Comparison of ENCODE assay signal across 11 cellular contexts in genomic region chr14:68967459-68967940, GRCh38. TPM values are rescaled to one million over a fixed set of nuclear protein-coding genes. Genes with fewer than 3 reads are reported as not detected.
A peak's percentile ranks its signal among the peaks of the same experiment; 100 is the strongest.
DNase-seq lines count a peak whose midpoint lies in the region; ATAC-seq and TF ChIP-seq lines count a peak whose summit lies in the region.
"Had no signal": no experiment of that assay in that cellular context is flagged by ENCODE, and none has a peak within 500 bp of the region (broad histone marks: within the 10 kb centered on the region; RNA-seq: fewer than 3 reads in every experiment).

No MANE protein-coding gene starts in this region.

- no peaks in the 10 kb centered on the region for H3K9me3 Mint-ChIP-seq in stimulated activated naive CD8-positive, alpha-beta T cell treated with anti-CD3 and anti-CD28 coated beads, Interleukin-15, Interleukin-2, amounts not matched to agents 100 ng/mL and 50 ng/mL, for 24 hours
- no peaks in the 10 kb centered on the region for H3K9me3 Mint-ChIP-seq in chondrocyte (ENCODE audit: low read depth)
- H3K9me3 Mint-ChIP-seq in naive thymus-derived CD4-positive, alpha-beta T cell, result peaks cover 0 to 2% (median 0%) of the 10 kb centered on the region in 11 donors

- no peak overlapping the region for H3K4me3 Mint-ChIP-seq in stimulated activated naive CD8-positive, alpha-beta T cell treated with anti-CD3 and anti-CD28 coated beads, Interleukin-15, Interleukin-2, amounts not matched to agents 100 ng/mL and 50 ng/mL, for 24 hours
- H3K4me3 Mint-ChIP-seq in chondrocyte (ENCODE audit: unreplicated experiment), result no peak overlapping the region
- H3K4me3 Mint-ChIP-seq in naive thymus-derived CD4-positive, alpha-beta T cell, result peak overlapping the region in 9 of 10 donors; percentile 77 to 96 (median 92)

- no peaks in the 10 kb centered on the region for H3K9me3 ChIP-seq in naive thymus-derived CD4-positive, alpha-beta T cell (ENCODE audit: control insufficient read depth in 2 of 3, low read length in 3 of 3)
- H3K9me3 ChIP-seq in aorta (ENCODE audit: control insufficient read depth, low read length), result no peaks in the 10 kb centered on the region

- peaks cover 27 to 97% of the 10 kb centered on the region in 2 donors for H3K4me1 ChIP-seq in naive thymus-derived CD4-positive, alpha-beta T cell (ENCODE audit: control insufficient read depth in 2 of 2, insufficient read depth in 2 of 2, low read length in 2 of 2)
- peaks cover 6 to 11% of the 10 kb centered on the region in 2 donors for H3K4me1 ChIP-seq in aorta (ENCODE audit: control insufficient read depth in 1 of 2, insufficient read depth in 2 of 2, low read length in 2 of 2)

- H3K27ac ChIP-seq in naive thymus-derived CD4-positive, alpha-beta T cell (ENCODE audit: low read depth, low read length), result peak overlapping the region; percentile 89
- H3K27ac ChIP-seq in aorta (ENCODE audit: low read depth in 1 of 2, low read length in 2 of 2), result peak overlapping the region; percentile 10 to 88
- H3K27ac ChIP-seq: SK-N-MC had no signal

- in situ Hi-C loops in G401 (cut with HindIII; ENCODE audit: low sequenced_read_pairs), result no loop called here

- 38 to 41% methylated on average over 3 of the region's 3 CpGs for WGBS in aorta, 2 donors

- no peaks in the 10 kb centered on the region for H3K27me3 Mint-ChIP-seq in stimulated activated naive CD8-positive, alpha-beta T cell treated with anti-CD3 and anti-CD28 coated beads, Interleukin-15, Interleukin-2, amounts not matched to agents 100 ng/mL and 50 ng/mL, for 24 hours
- H3K27me3 Mint-ChIP-seq in chondrocyte (ENCODE audit: low read depth), result no peaks in the 10 kb centered on the region
- H3K27me3 Mint-ChIP-seq in naive thymus-derived CD4-positive, alpha-beta T cell, result no peaks in the 10 kb centered on the region

- peaks cover 99% of the 10 kb centered on the region for H3K4me1 Mint-ChIP-seq in stimulated activated naive CD8-positive, alpha-beta T cell treated with anti-CD3 and anti-CD28 coated beads, Interleukin-15, Interleukin-2, amounts not matched to agents 100 ng/mL and 50 ng/mL, for 24 hours (ENCODE audit: low read depth)
- peaks cover 100% of the 10 kb centered on the region for H3K4me1 Mint-ChIP-seq in chondrocyte (ENCODE audit: low read depth)
- H3K4me1 Mint-ChIP-seq in naive thymus-derived CD4-positive, alpha-beta T cell, result peaks cover 62 to 100% (median 96%) of the 10 kb centered on the region in 7 donors

- POLR2A ChIA-PET in naive thymus-derived CD4-positive, alpha-beta T cell (lab: Charles Lee), result interaction anchor here (0.7 to 7.1 kb wide), 11 partner anchors 8 to 41 kb away, joined by 3 to 82 read pairs (median 7); partner anchors contain the start of gene ACTN1

- H3K4me3 ChIP-seq in naive thymus-derived CD4-positive, alpha-beta T cell (ENCODE audit: low read length), result peak overlapping the region; percentile 1
- H3K4me3 ChIP-seq in aorta (ENCODE audit: low read length in 2 of 2), result no peak overlapping the region
- H3K4me3 ChIP-seq: SK-N-MC had no signal

- CTCF ChIA-PET in naive thymus-derived CD4-positive, alpha-beta T cell (lab: Charles Lee), result interaction anchor here (0.6 to 1.7 kb wide), 5 partner anchors 9 to 545 kb away, joined by 3 to 5 read pairs (median 5); no protein-coding TSS in a partner anchor

- no peaks in the 10 kb centered on the region for H3K27me3 ChIP-seq in naive thymus-derived CD4-positive, alpha-beta T cell (ENCODE audit: control insufficient read depth in 2 of 2, insufficient read depth in 2 of 2, low read length in 2 of 2)
- no peaks in the 10 kb centered on the region for H3K27me3 ChIP-seq in aorta (ENCODE audit: control insufficient read depth in 1 of 2, insufficient read depth in 2 of 2, low read length in 1 of 2)

- H3K36me3 ChIP-seq in naive thymus-derived CD4-positive, alpha-beta T cell (ENCODE audit: control insufficient read depth in 2 of 3, insufficient read depth in 3 of 3, low read length in 3 of 3), result peaks cover 0 to 2% (median 0%) of the 10 kb centered on the region in 3 experiments
- no peaks in the 10 kb centered on the region for H3K36me3 ChIP-seq in aorta (ENCODE audit: control insufficient read depth in 1 of 2, insufficient read depth in 2 of 2, low read length in 1 of 2)

- peaks cover 30% of the 10 kb centered on the region for H3K36me3 Mint-ChIP-seq in stimulated activated naive CD8-positive, alpha-beta T cell treated with anti-CD3 and anti-CD28 coated beads, Interleukin-15, Interleukin-2, amounts not matched to agents 100 ng/mL and 50 ng/mL, for 24 hours (ENCODE audit: low read depth)
- peaks cover 46% of the 10 kb centered on the region for H3K36me3 Mint-ChIP-seq in chondrocyte (ENCODE audit: low read depth)
- peaks cover 5 to 30% (median 10%) of the 10 kb centered on the region in 5 donors for H3K36me3 Mint-ChIP-seq in naive thymus-derived CD4-positive, alpha-beta T cell

- DNase-seq in stimulated activated naive CD8-positive, alpha-beta T cell treated with anti-CD3 and anti-CD28 coated beads, Interleukin-15, Interleukin-2, amounts not matched to agents 100 U/mL and 50 U/mL, for 24 hours, result no peak
- peak; percentile 21 for DNase-seq in chondrocyte (ENCODE audit: low spot score)
- no peak for DNase-seq in naive thymus-derived CD4-positive, alpha-beta T cell
- DNase-seq in aorta, result peak in 1 of 2 donors; percentile 34
- no peak for DNase-seq in G401 (ENCODE audit: low spot score)
- no peak for DNase-seq in DMS53 treated with DMSO at 0.1 percent for 48 hours (lab: John Stamatoyannopoulos, UW; ENCODE audit: unreplicated experiment)
- DNase-seq: mesendoderm, NCI-H1436 had no signal

- ATAC-seq in stimulated activated naive CD8-positive, alpha-beta T cell treated with anti-CD3 and anti-CD28 coated beads, Interleukin-15, Interleukin-2, amounts not matched to agents 100 U/mL and 50 U/mL, for 24 hours, result no peak
- no peak for ATAC-seq in naive thymus-derived CD4-positive, alpha-beta T cell
- ATAC-seq in aorta (ENCODE audit: low FRiP score) (no peak), GM21717 (IDR thresholded peaks at IDR 0.05; ENCODE audit: unreplicated experiment) (no peak)

- H3K27ac Mint-ChIP-seq in stimulated activated naive CD8-positive, alpha-beta T cell treated with anti-CD3 and anti-CD28 coated beads, Interleukin-15, Interleukin-2, amounts not matched to agents 100 ng/mL and 50 ng/mL, for 24 hours, result peak overlapping the region; percentile 69
- peak overlapping the region; percentile 97 for H3K27ac Mint-ChIP-seq in chondrocyte (ENCODE audit: unreplicated experiment)
- H3K27ac Mint-ChIP-seq in naive thymus-derived CD4-positive, alpha-beta T cell, result peak overlapping the region; percentile 39 to 100 (median 99)

- no peak for TF ChIP-seq CTCF in chondrocyte (IDR thresholded peaks at IDR 0.05)

- intact Hi-C loops in naive thymus-derived CD4-positive, alpha-beta T cell (cut with micrococcal nuclease), result loop anchor here in 1 of 2 donors (10.0 kb wide), 1 partner anchor 797 kb away; the partner anchor contains the start of gene SRSF5
- intact Hi-C loops in aorta (cut with DNase I), result loop anchor here in 1 of 2 donors (5.0 kb wide), 2 partner anchors 40 to 60 kb away; no protein-coding TSS in a partner anchor

RNA-seq across cellular contexts. Expression of gene ACTN1, which starts 11.6 kb away (rescaled TPM):
- total RNA-seq in chondrocyte (808 to 1,105 TPM (median 1,102 TPM) in 3 replicates), aorta (1,000 to 10,000 TPM in 1 of 2 donors, 100 to 1,000 TPM in 1; 883 to 1,590 TPM)
- 100 to 1,000 TPM in 4 of 5 experiments, 10 to 100 TPM in 1; 41.3 to 249 (median 227) TPM for total RNA-seq in naive thymus-derived CD4-positive, alpha-beta T cell
- 100 to 1,000 TPM; 188 to 390 TPM for polyA plus RNA-seq in naive thymus-derived CD4-positive, alpha-beta T cell
- 100 to 1,000 TPM in 1 of 2 donors, 10 to 100 TPM in 1; 82.0 to 378 TPM for polyA plus RNA-seq in aorta
- 78.8 and 90.9 TPM in 2 replicates for total RNA-seq in G401 (2014; rRNA removed; shearing (Covaris generic))

Comparison
In these comparisons a context has a peak if more than half of its experiments do, and no peak if none do; other contexts are left out.
1. H3K4me3 Mint-ChIP-seq: peak in naive thymus-derived CD4-positive, alpha-beta T cell (9 of 10); none in stimulated activated naive CD8-positive, alpha-beta T cell treated with anti-CD3 and anti-CD28 coated beads, Interleukin-15, Interleukin-2, amounts not matched to agents 100 ng/mL and 50 ng/mL, for 24 hours (single experiment) and chondrocyte (single experiment).
2. Peak in every context shown above with its lines, with median percentiles within 50 percentile points of each other: H3K27ac Mint-ChIP-seq.